Comparison of ENCODE assay signal across 12 cellular contexts in genomic region chr17:66549731-66550207, GRCh38.
DNase-seq lines count a peak whose midpoint lies in the region; ATAC-seq lines count a peak whose summit lies in the region.
"Had no signal": no experiment of that assay in that cellular context is flagged by ENCODE, and none has a peak within 500 bp of the region (broad histone marks: within the 10 kb centered on the region; RNA-seq: fewer than 3 reads in every experiment).

No MANE protein-coding gene starts in this region.

- ATAC-seq in GM18502 (IDR thresholded peaks at IDR 0.05; ENCODE audit: poor library complexity, unreplicated experiment): no peak
- no peak for ATAC-seq in HG03439 (IDR thresholded peaks at IDR 0.05; ENCODE audit: unreplicated experiment)
- no peak for ATAC-seq in HG02610 (IDR thresholded peaks at IDR 0.05; ENCODE audit: unreplicated experiment)
- ATAC-seq: heart left ventricle had no signal

- DNase-seq in AG08395 (ENCODE audit: low spot score) (peak; percentile 67), HS-27A (ENCODE audit: low read depth) (peak; percentile 71), amniotic stem cell (lab: John Stamatoyannopoulos, UW) (peak; percentile 53), iris pigment epithelial cell (ENCODE audit: low read depth) (peak; percentile 91), NCI-H1092 (lab: John Stamatoyannopoulos, UW) (no peak)
- DNase-seq: activated naive CD8-positive, alpha-beta T cell treated with anti-CD3 and anti-CD28 coated beads, Interleukin-2, amount 10 ng/mL, durations not matched to agents 7 days and 5 days; COR-L47; heart left ventricle; NCI-H524 had no signal
